ENCODE assay signal across 1 cellular context in genomic region chr6:2970034-2970685, GRCh38.
TF ChIP-seq lines count a peak whose summit lies in the region.

No MANE protein-coding gene starts in this region.

TF ChIP-seq in K562, 482 proteins besides CTCF, POLR2A, EP300 and RAD21 (continued from another document and continues in another):
- TF ChIP-seq MGA (IDR thresholded peaks at IDR 0.05): no peak
- TF ChIP-seq EP400 (IDR thresholded peaks at IDR 0.05): no peak; the same call in 1 of the 2 replicates
- TF ChIP-seq MAX (CRISPR knock-in tag; IDR thresholded peaks at IDR 0.05): no peak; the same call in 1 of the 2 replicates
- TF ChIP-seq SMARCA4 (IDR thresholded peaks at IDR 0.05): peak; percentile 52
- no peak for TF ChIP-seq C11orf30 (IDR thresholded peaks at IDR 0.05; ENCODE audit: low read depth)
- TF ChIP-seq MYC (IDR thresholded peaks at IDR 0.05; ENCODE audit: low read depth, low read length): no peak
- no peak for TF ChIP-seq MYC (CRISPR knock-in tag; IDR thresholded peaks at IDR 0.05; ENCODE audit: borderline replicate concordance, low read depth)
- TF ChIP-seq KLF16 (IDR thresholded peaks at IDR 0.05): no peak
- TF ChIP-seq NFXL1 (CRISPR knock-in tag; IDR thresholded peaks at IDR 0.05): no peak
- TF ChIP-seq ARID2 (IDR thresholded peaks at IDR 0.05): no peak
- TF ChIP-seq, protein P1, sequence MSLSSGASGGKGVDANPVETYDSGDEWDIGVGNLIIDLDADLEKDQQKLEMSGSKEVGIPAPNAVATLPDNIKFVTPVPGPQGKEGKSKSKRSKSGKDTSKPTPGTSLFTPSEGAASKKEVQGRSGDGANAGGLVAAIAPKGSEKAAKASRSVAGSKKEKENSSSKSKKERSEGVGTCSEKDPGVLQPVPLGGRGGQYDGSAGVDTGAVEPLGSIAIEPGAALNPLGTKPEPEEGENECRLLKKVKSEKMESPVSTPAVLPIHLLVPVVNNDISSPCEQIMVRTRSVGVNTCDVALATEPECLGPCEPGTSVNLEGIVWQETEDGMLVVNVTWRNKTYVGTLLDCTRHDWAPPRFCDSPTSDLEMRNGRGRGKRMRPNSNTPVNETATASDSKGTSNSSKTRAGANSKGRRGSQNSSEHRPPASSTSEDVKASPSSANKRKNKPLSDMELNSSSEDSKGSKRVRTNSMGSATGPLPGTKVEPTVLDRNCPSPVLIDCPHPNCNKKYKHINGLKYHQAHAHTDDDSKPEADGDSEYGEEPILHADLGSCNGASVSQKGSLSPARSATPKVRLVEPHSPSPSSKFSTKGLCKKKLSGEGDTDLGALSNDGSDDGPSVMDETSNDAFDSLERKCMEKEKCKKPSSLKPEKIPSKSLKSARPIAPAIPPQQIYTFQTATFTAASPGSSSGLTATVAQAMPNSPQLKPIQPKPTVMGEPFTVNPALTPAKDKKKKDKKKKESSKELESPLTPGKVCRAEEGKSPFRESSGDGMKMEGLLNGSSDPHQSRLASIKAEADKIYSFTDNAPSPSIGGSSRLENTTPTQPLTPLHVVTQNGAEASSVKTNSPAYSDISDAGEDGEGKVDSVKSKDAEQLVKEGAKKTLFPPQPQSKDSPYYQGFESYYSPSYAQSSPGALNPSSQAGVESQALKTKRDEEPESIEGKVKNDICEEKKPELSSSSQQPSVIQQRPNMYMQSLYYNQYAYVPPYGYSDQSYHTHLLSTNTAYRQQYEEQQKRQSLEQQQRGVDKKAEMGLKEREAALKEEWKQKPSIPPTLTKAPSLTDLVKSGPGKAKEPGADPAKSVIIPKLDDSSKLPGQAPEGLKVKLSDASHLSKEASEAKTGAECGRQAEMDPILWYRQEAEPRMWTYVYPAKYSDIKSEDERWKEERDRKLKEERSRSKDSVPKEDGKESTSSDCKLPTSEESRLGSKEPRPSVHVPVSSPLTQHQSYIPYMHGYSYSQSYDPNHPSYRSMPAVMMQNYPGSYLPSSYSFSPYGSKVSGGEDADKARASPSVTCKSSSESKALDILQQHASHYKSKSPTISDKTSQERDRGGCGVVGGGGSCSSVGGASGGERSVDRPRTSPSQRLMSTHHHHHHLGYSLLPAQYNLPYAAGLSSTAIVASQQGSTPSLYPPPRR (CRISPR knock-in tag; IDR thresholded peaks at IDR 0.05; ENCODE audit: borderline replicate concordance): no peak
- 0 out of 2 replicates have a peak, but pooled peaks have one; percentile 20 for TF ChIP-seq ZEB2 (IDR thresholded peaks at IDR 0.05)
- no peak for TF ChIP-seq ZNF263 (CRISPR knock-in tag; IDR thresholded peaks at IDR 0.05; ENCODE audit: borderline replicate concordance)
- TF ChIP-seq CEBPG (CRISPR knock-in tag; IDR thresholded peaks at IDR 0.05): no peak
- TF ChIP-seq CEBPG (tag; conservative IDR thresholded peaks at IDR 0.05 in 1 of 2, IDR thresholded peaks at IDR 0.05 in 1 of 2): no peak
- TF ChIP-seq ZNF764 (CRISPR knock-in tag; IDR thresholded peaks at IDR 0.05; ENCODE audit: low read depth): no peak
- TF ChIP-seq MIER1 (IDR thresholded peaks at IDR 0.05; ENCODE audit: low read depth): 0 out of 2 replicates have a peak, but pooled peaks have one; percentile 33
- TF ChIP-seq E2F5 (CRISPR knock-in tag; IDR thresholded peaks at IDR 0.05): no peak
- no peak for TF ChIP-seq HLTF (IDR thresholded peaks at IDR 0.05)
- 0 out of 2 replicates have a peak, but pooled peaks have one; percentile 44 for TF ChIP-seq LEF1 (IDR thresholded peaks at IDR 0.05)
- TF ChIP-seq NFE2L1 (tag; IDR thresholded peaks at IDR 0.05; ENCODE audit: borderline replicate concordance, low read depth): no peak
- 0 out of 2 replicates have a peak, but pooled peaks have one; percentile 31 for TF ChIP-seq BHLHE40 (IDR thresholded peaks at IDR 0.05; ENCODE audit: low read length)
- TF ChIP-seq BRF2 (IDR thresholded peaks at IDR 0.05; ENCODE audit: borderline replicate concordance, insufficient read depth, insufficient read length): no peak
- TF ChIP-seq ZNF75A (CRISPR knock-in tag; IDR thresholded peaks at IDR 0.05): no peak
- no peak for TF ChIP-seq CBX1 (IDR thresholded peaks at IDR 0.05; ENCODE audit: low read depth)
- TF ChIP-seq FOXJ2 (tag; IDR thresholded peaks at IDR 0.05): no peak
- no peak for TF ChIP-seq FOXK1 (CRISPR knock-in tag; IDR thresholded peaks at IDR 0.05; ENCODE audit: borderline replicate concordance)
- no peak for TF ChIP-seq ZNF143 (CRISPR knock-in tag; IDR thresholded peaks at IDR 0.05)
- no peak for TF ChIP-seq FOS (IDR thresholded peaks at IDR 0.05; ENCODE audit: extremely low read depth, insufficient read length)
- TF ChIP-seq PCBP1 (IDR thresholded peaks at IDR 0.05; ENCODE audit: low read depth, low read length, poor library complexity, severe bottlenecking): no peak
- no peak for TF ChIP-seq LARP7 (IDR thresholded peaks at IDR 0.05)
- TF ChIP-seq MEF2D (tag; conservative IDR thresholded peaks at IDR 0.05; ENCODE audit: low read depth): no peak
- no peak for TF ChIP-seq E2F1 (CRISPR knock-in tag; IDR thresholded peaks at IDR 0.05)
- TF ChIP-seq, protein P2, sequence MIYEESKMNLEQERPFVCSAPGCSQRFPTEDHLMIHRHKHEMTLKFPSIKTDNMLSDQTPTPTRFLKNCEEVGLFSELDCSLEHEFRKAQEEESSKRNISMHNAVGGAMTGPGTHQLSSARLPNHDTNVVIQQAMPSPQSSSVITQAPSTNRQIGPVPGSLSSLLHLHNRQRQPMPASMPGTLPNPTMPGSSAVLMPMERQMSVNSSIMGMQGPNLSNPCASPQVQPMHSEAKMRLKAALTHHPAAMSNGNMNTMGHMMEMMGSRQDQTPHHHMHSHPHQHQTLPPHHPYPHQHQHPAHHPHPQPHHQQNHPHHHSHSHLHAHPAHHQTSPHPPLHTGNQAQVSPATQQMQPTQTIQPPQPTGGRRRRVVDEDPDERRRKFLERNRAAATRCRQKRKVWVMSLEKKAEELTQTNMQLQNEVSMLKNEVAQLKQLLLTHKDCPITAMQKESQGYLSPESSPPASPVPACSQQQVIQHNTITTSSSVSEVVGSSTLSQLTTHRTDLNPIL (CRISPR knock-in tag; IDR thresholded peaks at IDR 0.05): no peak
- TF ChIP-seq DIDO1 (tag; IDR thresholded peaks at IDR 0.05; ENCODE audit: low read depth): no peak
- TF ChIP-seq HMGXB4 (CRISPR knock-in tag; IDR thresholded peaks at IDR 0.05): no peak
- TF ChIP-seq ARID1B (IDR thresholded peaks at IDR 0.05): peak; percentile 65
- no peak for TF ChIP-seq ADNP (tag; IDR thresholded peaks at IDR 0.05)
- TF ChIP-seq KDM1A (IDR thresholded peaks at IDR 0.05): peak; percentile 70 to 72; a peak in 3 of 4 replicates
